In genomic region chr3:113745273-113746068, GRCh38 we compare ENCODE assay signal across 8 cellular contexts. TPM values are rescaled to one million over a fixed set of nuclear protein-coding genes. Genes with fewer than 3 reads are reported as not detected.
A peak's percentile ranks its signal among the peaks of the same experiment; 100 is the strongest.
DNase-seq lines count a peak whose midpoint lies in the region; ATAC-seq, FAIRE-seq and TF ChIP-seq lines count a peak whose summit lies in the region.

No MANE protein-coding gene starts in this region.

- peaks cover 12 to 54% of the 10 kb centered on the region in 2 donors for H3K4me1 ChIP-seq in muscle layer of duodenum (ENCODE audit: control insufficient read depth in 1 of 2, insufficient read depth in 2 of 2, low read length in 2 of 2)

- peak overlapping the region; percentile 100 for H3K27ac ChIP-seq in muscle layer of duodenum (ENCODE audit: low read length)

- peak; percentile 76 for TF ChIP-seq CTCF in D721Med (IDR thresholded peaks at IDR 0.05; ENCODE audit: insufficient read depth, missing control alignments)

- H3K36me3 ChIP-seq in muscle layer of duodenum (ENCODE audit: control insufficient read depth in 1 of 2, insufficient read depth in 2 of 2, low read length in 2 of 2): peaks cover 0 to 17% of the 10 kb centered on the region in 2 donors

- peak overlapping the region; percentile 98 for H3K4me3 ChIP-seq in Jurkat, Clone E6-1 (ENCODE audit: low read length)
- peak overlapping the region; percentile 98 to 99 for H3K4me3 ChIP-seq in muscle layer of duodenum (ENCODE audit: low read depth in 1 of 2, low read length in 2 of 2)

- DNase-seq in D721Med (ENCODE audit: insufficient read length, low spot score) (no peak), OCI-M2 (lab: John Stamatoyannopoulos, UW; ENCODE audit: unreplicated experiment) (peak; percentile 24), erythroblast (lab: John Stamatoyannopoulos, UW) (peak; percentile 91 to 93)
- peak; percentile 84 for DNase-seq in Jurkat, Clone E6-1 (ENCODE audit: low read depth, low spot score)
- peak; percentile 71 for DNase-seq in activated T-cell treated with anti-CD3 and anti-CD28 coated beads, Interleukin-2, amount 50 U/mL, for 1 hour
- DNase-seq in stimulated activated CD8-positive, alpha-beta memory T cell treated with anti-CD3 and anti-CD28 coated beads, Interleukin-7, amount 100 ng/mL, for 4 hours (ENCODE audit: low read depth in 2 of 2): peak; percentile 71 to 81

- FAIRE-seq in D721Med (lab: Jason Lieb, UNC): no peak

- no peaks in the 10 kb centered on the region for H3K9me3 ChIP-seq in muscle layer of duodenum (ENCODE audit: control insufficient read depth in 1 of 2, low read length in 2 of 2)

- ATAC-seq in GM21717 (IDR thresholded peaks at IDR 0.05; ENCODE audit: unreplicated experiment): peak; percentile 52

- TF ChIP-seq POLR2A in erythroblast (IDR thresholded peaks at IDR 0.05; ENCODE audit: low read length): no peak

- H3K27me3 ChIP-seq in muscle layer of duodenum (ENCODE audit: low read depth, low read length): no peaks in the 10 kb centered on the region

RNA-seq across cellular contexts. Expression of gene NAA50, which starts 0.6 kb away (rescaled TPM):
- polyA plus RNA-seq in Jurkat, Clone E6-1 (2012; ENCODE audit: insufficient read depth, insufficient read length): 112 TPM

RNA-seq across cellular contexts. Expression of gene ATP6V1A, which starts 1.4 kb away (rescaled TPM):
- 12.2 TPM for polyA plus RNA-seq in Jurkat, Clone E6-1 (2012; ENCODE audit: insufficient read depth, insufficient read length)

RNA-seq across cellular contexts. Expression of gene USF3, which starts 49.0 kb away (rescaled TPM):
- 6.5 TPM for polyA plus RNA-seq in Jurkat, Clone E6-1 (2012; ENCODE audit: insufficient read depth, insufficient read length)
